8 cellular contexts compared by ENCODE assay signal in genomic region chr3:134795776-134796312, GRCh38. TPM values are rescaled to one million over a fixed set of nuclear protein-coding genes. Genes with fewer than 3 reads are reported as not detected.
DNase-seq lines count a peak whose midpoint lies in the region; ATAC-seq and TF ChIP-seq lines count a peak whose summit lies in the region.

No MANE protein-coding gene starts in this region.

- H3K27me3 ChIP-seq in spleen (replicated peaks in 1 of 7) = peaks cover 0 to 68% (median 27%) of the 10 kb centered on the region in 7 donors

- H3K4me1 Mint-ChIP-seq in WTC11 = peaks cover 13% of the 10 kb centered on the region

- POLR2A ChIA-PET in WTC11 (lab: Charles Lee) = interaction anchor here (0.6 to 1.0 kb wide), 4 partner anchors 10 to 435 kb away, joined by 3 to 4 read pairs (median 3); no protein-coding TSS in a partner anchor

- peak overlapping the region in 5 of 8 donors; percentile 38 to 55 (median 43) for H3K27ac ChIP-seq in spleen

- WGBS in spleen, 5 donors = 1 to 2% (median 2%) methylated on average over 25 to 49 of the region's 49 CpGs

- no peak for TF ChIP-seq CTCF in WTC11 (IDR thresholded peaks at IDR 0.05)
- no peak for TF ChIP-seq CTCF in spleen (IDR thresholded peaks at IDR 0.05 in 8 of 11, conservative IDR thresholded peaks at IDR 0.05 in 3 of 11)

- CTCF ChIA-PET in WTC11 (lab: Charles Lee) = interaction anchor here (0.7 to 4.2 kb wide), 30 partner anchors 8 to 707 kb away, joined by 3 to 85 read pairs (median 6); no protein-coding TSS in a partner anchor

- peaks cover 70% of the 10 kb centered on the region for H3K27me3 Mint-ChIP-seq in WTC11 (ENCODE audit: low read depth)

- no peak overlapping the region for H3K27ac Mint-ChIP-seq in WTC11

- H3K36me3 Mint-ChIP-seq in WTC11 = no peaks in the 10 kb centered on the region

- peak; percentile 62 for DNase-seq in WTC11 (ENCODE audit: low spot score)
- peak; percentile 31 for DNase-seq in hepatic stellate cell (ENCODE audit: low spot score)
- no peak for DNase-seq in spleen
- no peak for DNase-seq in activated naive CD4-positive, alpha-beta T cell (lab: John Stamatoyannopoulos, UW)

- intact Hi-C loops in spleen (cut with DNase I; ENCODE audit: low total_unique reads) = loop anchor here (5.0 kb wide), 1 partner anchor 706 kb away; no protein-coding TSS in a partner anchor

- H3K4me3 ChIP-seq in spleen = peak overlapping the region; percentile 40 to 71 (median 50)

- peak; percentile 12 for ATAC-seq in GM18502 (IDR thresholded peaks at IDR 0.05; ENCODE audit: poor library complexity, unreplicated experiment)
- ATAC-seq in HG02852 (IDR thresholded peaks at IDR 0.05; ENCODE audit: unreplicated experiment) = peak; percentile 9
- ATAC-seq in WTC11 = peak; percentile 9; the same call in 1 of the 2 replicates
- ATAC-seq in HG03108 (IDR thresholded peaks at IDR 0.05; ENCODE audit: unreplicated experiment) = no peak
- no peak for ATAC-seq in HG02981 (IDR thresholded peaks at IDR 0.05; ENCODE audit: unreplicated experiment)

- H3K36me3 ChIP-seq in spleen = no peaks in the 10 kb centered on the region

- no peaks in the 10 kb centered on the region for H3K9me3 Mint-ChIP-seq in WTC11

- peaks cover 8 to 39% (median 28%) of the 10 kb centered on the region in 6 donors for H3K4me1 ChIP-seq in spleen

- peak overlapping the region; percentile 96 for H3K4me3 Mint-ChIP-seq in WTC11

- TF ChIP-seq POLR2A in spleen (IDR thresholded peaks at IDR 0.05) = no peak

- no peaks in the 10 kb centered on the region for H3K9me3 ChIP-seq in spleen

TF ChIP-seq in WTC11, 78 proteins besides CTCF, POLR2A, EP300 and RAD21:
- TF ChIP-seq NR2C2 (CRISPR knock-in tag; IDR thresholded peaks at IDR 0.05) = no peak
- TF ChIP-seq MYBL2 (CRISPR knock-in tag; IDR thresholded peaks at IDR 0.05) = 0 out of 2 replicates have a peak, but pooled peaks have one; percentile 30
- TF ChIP-seq RELA (CRISPR knock-in tag; IDR thresholded peaks at IDR 0.05; ENCODE audit: borderline replicate concordance) = 0 out of 2 replicates have a peak, but pooled peaks have one; percentile 38
- TF ChIP-seq FOXP4 (CRISPR knock-in tag; IDR thresholded peaks at IDR 0.05) = 0 out of 2 replicates have a peak, but pooled peaks have one; percentile 16
- TF ChIP-seq TP53 (CRISPR knock-in tag; IDR thresholded peaks at IDR 0.05) = 0 out of 2 replicates have a peak, but pooled peaks have one; percentile 17
- TF ChIP-seq GABPB1 (CRISPR knock-in tag; IDR thresholded peaks at IDR 0.05) = no peak
- TF ChIP-seq CREB1 (CRISPR knock-in tag; IDR thresholded peaks at IDR 0.05) = no peak
- TF ChIP-seq NFYB (CRISPR knock-in tag; conservative IDR thresholded peaks at IDR 0.05; ENCODE audit: low read depth) = no peak
- 0 out of 2 replicates have a peak, but pooled peaks have one; percentile 50 for TF ChIP-seq SP1 (CRISPR knock-in tag; conservative IDR thresholded peaks at IDR 0.05)
TF ChIP-seq in WTC11: peak in this region for 5.

RNA-seq across cellular contexts. Expression of gene EPHB1, which starts 0.8 kb away (rescaled TPM):
- total RNA-seq in WTC11 (2021) (7.0 to 9.9 TPM (median 8.2 TPM) in 3 replicates), spleen (10 to 100 TPM in 2 of 7 donors, 1 to 10 TPM in 5; 2.5 to 14.0 (median 7.4) TPM)
- polyA plus RNA-seq in spleen = under 1 TPM; 0.20 to 0.80 (median 0.54) TPM

Comparison
In these comparisons a context has a peak if more than half of its experiments do, and no peak if none do; other contexts are left out.
1. ATAC-seq: peak in GM18502 (single experiment), HG02852 (single experiment) and WTC11 (single experiment); none in HG03108 (single experiment) and HG02981 (single experiment).
2. DNase-seq: peak in WTC11 (single experiment) and hepatic stellate cell (single experiment); none in spleen (single experiment) and activated naive CD4-positive, alpha-beta T cell (0 of 4).